In genomic region chr9:76399831-76400230, GRCh38 we compare ENCODE assay signal across 22 cellular contexts. TPM values are rescaled to one million over a fixed set of nuclear protein-coding genes. Genes with fewer than 3 reads are reported as not detected.
DNase-seq lines count a peak whose midpoint lies in the region; ATAC-seq, FAIRE-seq and TF ChIP-seq lines count a peak whose summit lies in the region.
"Had no signal": no experiment of that assay in that cellular context is flagged by ENCODE, and none has a peak within 500 bp of the region (broad histone marks: within the 10 kb centered on the region; RNA-seq: fewer than 3 reads in every experiment).

No MANE protein-coding gene starts in this region.

- H3K4ac ChIP-seq in trophoblast cell (ENCODE audit: low read depth, low read length): no peak overlapping the region

- BruUV-seq in PC-9 (replicated peaks; lab: Mats Ljungman, UMichigan) (no TSS peak), GM12878 (replicated peaks; lab: Mats Ljungman, UMichigan) (no TSS peak)

- no peaks in the 10 kb centered on the region for H3K9me3 ChIP-seq in SK-N-SH
- no peaks in the 10 kb centered on the region for H3K9me3 ChIP-seq in PC-9 (ENCODE audit: insufficient read depth, low read depth)
- H3K9me3 ChIP-seq in GM12878 (replicated peaks; ENCODE audit: control insufficient read depth, insufficient read depth, low read length): no peaks in the 10 kb centered on the region
- no peaks in the 10 kb centered on the region for H3K9me3 ChIP-seq in trophoblast cell (ENCODE audit: insufficient read depth, low read depth, low read length)
- H3K9me3 ChIP-seq: A549, Caco-2 had no signal

- H3K23ac ChIP-seq in trophoblast cell (ENCODE audit: low read length): no peak overlapping the region

- no peaks in the 10 kb centered on the region for H3K36me3 Mint-ChIP-seq in activated naive CD4-positive, alpha-beta T cell treated with anti-CD3 and anti-CD28 coated beads for 36 hours (ENCODE audit: low read depth)

- no peak overlapping the region for H2BK12ac ChIP-seq in trophoblast cell (ENCODE audit: low read length)

- POLR2A ChIA-PET in SK-N-SH (lab: Yijun Ruan, JAX): no interaction called here
- POLR2A ChIA-PET in PC-9 (lab: Charles Lee; ENCODE audit: unreplicated experiment): interaction anchor here (0.6 kb wide), 1 partner anchor 1170 kb away, joined by 5 read pairs; no protein-coding TSS in a partner anchor
- POLR2A ChIA-PET in GM12878 (lab: Charles Lee): no interaction called here

- H3K27ac ChIP-seq in SK-N-SH (ENCODE audit: low read depth in 2 of 2, low read length in 1 of 2) (no peak overlapping the region), PC-9 (peak overlapping the region; percentile 83), GM12878 (ENCODE audit: control insufficient read depth, insufficient read depth) (no peak overlapping the region), trophoblast cell (ENCODE audit: low read depth, low read length) (peak overlapping the region; percentile 52)
- H3K27ac ChIP-seq: 22Rv1, C4-2B had no signal

- H3K36me3 ChIP-seq in SK-N-SH (replicated peaks in 1 of 2; ENCODE audit: control insufficient read depth in 1 of 2, insufficient read depth in 2 of 2, low read length in 1 of 2) (no peaks in the 10 kb centered on the region), PC-9 (ENCODE audit: low read depth) (no peaks in the 10 kb centered on the region), GM12878 (ENCODE audit: control insufficient read depth in 2 of 2, insufficient read depth in 2 of 2, low read length in 1 of 2) (no peaks in the 10 kb centered on the region), trophoblast cell (ENCODE audit: control insufficient read depth in 1 of 2, insufficient read depth in 2 of 2, low read length in 2 of 2) (no peaks in the 10 kb centered on the region)

- intact Hi-C loops in PC-9 (cut with micrococcal nuclease; ENCODE audit: unreplicated experiment) (no loop called here), GM12878 (cut with micrococcal nuclease; ENCODE audit: unreplicated experiment) (loop anchor here (5.0 kb wide), 2 partner anchors 257 to 302 kb away; no protein-coding TSS in a partner anchor)
- intact Hi-C loops in activated naive CD4-positive, alpha-beta T cell treated with anti-CD3 and anti-CD28 coated beads for 36 hours (cut with micrococcal nuclease): loop anchor here (10.0 kb wide), 2 partner anchors 1055 to 1375 kb away; partner anchors contain the start of gene CARNMT1

- peak overlapping the region; percentile 28 for H4K91ac ChIP-seq in trophoblast cell (ENCODE audit: low read depth, low read length)

- H3K79me1 ChIP-seq in trophoblast cell (ENCODE audit: low read length): peaks cover 6% of the 10 kb centered on the region

- no peak overlapping the region for H3K18ac ChIP-seq in trophoblast cell (ENCODE audit: low read length)

- peaks cover 16% of the 10 kb centered on the region for H3K4me1 Mint-ChIP-seq in activated naive CD4-positive, alpha-beta T cell treated with anti-CD3 and anti-CD28 coated beads for 36 hours (ENCODE audit: low read depth)

- peak; percentile 31; the same call in 1 of the 3 replicates for ATAC-seq in SK-N-SH treated with all-trans-retinoic acid at 6 μM for 48 hours
- 0 out of 3 replicates have a peak, but pooled peaks have one; percentile 13 for ATAC-seq in GM12878
- ATAC-seq: A549, HCT116 had no signal

- no peak overlapping the region for H2AFZ ChIP-seq in SK-N-SH (ENCODE audit: low read depth)
- H2AFZ ChIP-seq in PC-9: no peak overlapping the region
- no peak overlapping the region for H2AFZ ChIP-seq in GM12878 (ENCODE audit: control insufficient read depth, low read depth, low read length)
- no peak overlapping the region for H2AFZ ChIP-seq in trophoblast cell (ENCODE audit: insufficient read depth, low read length, poor library complexity)

- FAIRE-seq in GM12878 (lab: Jason Lieb, UNC): no peak
- FAIRE-seq: A549, D721Med, G401.6, GM12892, GM18507 had no signal

- no peak overlapping the region for H3K9ac ChIP-seq in SK-N-SH
- no peak overlapping the region for H3K9ac ChIP-seq in GM12878 (ENCODE audit: control insufficient read depth, insufficient read depth, low read length)
- H3K9ac ChIP-seq in trophoblast cell (ENCODE audit: low read length): no peak overlapping the region

- CTCF ChIA-PET in SK-N-SH (lab: Yijun Ruan, JAX): no interaction called here
- CTCF ChIA-PET in PC-9 (lab: Charles Lee): interaction anchor here (0.5 kb wide), 1 partner anchor 1230 kb away, joined by 12 read pairs; no protein-coding TSS in a partner anchor
- CTCF ChIA-PET in GM12878 (lab: Yijun Ruan, JAX): interaction anchor here (1.0 kb wide), 1 partner anchor 304 kb away, joined by 3 read pairs; no protein-coding TSS in a partner anchor
- CTCF ChIA-PET in activated naive CD4-positive, alpha-beta T cell treated with anti-CD3 and anti-CD28 coated beads for 36 hours (lab: Charles Lee): interaction anchor here (0.6 kb wide), 1 partner anchor 764 kb away, joined by 3 read pairs; no protein-coding TSS in a partner anchor

- H3K4me1 ChIP-seq in SK-N-SH (ENCODE audit: control insufficient read depth in 1 of 2, insufficient read depth in 2 of 2, low read depth in 1 of 2, low read length in 1 of 2): peaks cover 5 to 10% of the 10 kb centered on the region in 2 experiments; a peak in 2 of 4 replicates
- peaks cover 48% of the 10 kb centered on the region for H3K4me1 ChIP-seq in PC-9 (replicated peaks; ENCODE audit: insufficient read depth)
- H3K4me1 ChIP-seq in GM12878 (ENCODE audit: control insufficient read depth, insufficient read depth, low read length): peaks cover 11% of the 10 kb centered on the region
- peaks cover 2 to 12% of the 10 kb centered on the region in 2 experiments for H3K4me1 ChIP-seq in trophoblast cell (ENCODE audit: control insufficient read depth in 1 of 2, insufficient read depth in 2 of 2, low read length in 2 of 2)
- H3K4me1 ChIP-seq: Caco-2 had no signal

- no peak overlapping the region for H4K8ac ChIP-seq in trophoblast cell (ENCODE audit: low read depth, low read length)

- H3K79me2 ChIP-seq in SK-N-SH (ENCODE audit: insufficient read depth) (no peaks in the 10 kb centered on the region), PC-9 (ENCODE audit: low read depth) (no peaks in the 10 kb centered on the region), GM12878 (ENCODE audit: control insufficient read depth, insufficient read depth, low read length) (no peaks in the 10 kb centered on the region), trophoblast cell (ENCODE audit: control insufficient read depth, insufficient read depth, low read length, poor library complexity) (no peaks in the 10 kb centered on the region)

- no peak overlapping the region for H3K4me3 Mint-ChIP-seq in activated naive CD4-positive, alpha-beta T cell treated with anti-CD3 and anti-CD28 coated beads for 36 hours
- H3K4me3 Mint-ChIP-seq: CD4-positive, alpha-beta T cell; HFFc6 had no signal

- H3K4me3 ChIP-seq in SK-N-SH (ENCODE audit: low read depth in 2 of 2, low read length in 1 of 2) (no peak overlapping the region), PC-9 (no peak overlapping the region), GM12878 (no peak overlapping the region), trophoblast cell (ENCODE audit: low read depth, low read length) (no peak overlapping the region)
- H3K4me3 ChIP-seq: A549 had no signal

- no peak overlapping the region for H3K14ac ChIP-seq in trophoblast cell (ENCODE audit: low read length)

- H3K9me2 ChIP-seq in SK-N-SH: no peaks in the 10 kb centered on the region
- no peaks in the 10 kb centered on the region for H3K9me2 ChIP-seq in PC-9 (ENCODE audit: insufficient read depth)

- TF ChIP-seq EP300 in SK-N-SH (IDR thresholded peaks at IDR 0.05; ENCODE audit: borderline replicate concordance in 1 of 2, low read depth in 1 of 2, low read length in 1 of 2) (no peak), GM12878 (IDR thresholded peaks at IDR 0.05; ENCODE audit: borderline replicate concordance in 1 of 2, control insufficient read depth in 1 of 2, low read depth in 2 of 2, low read length in 2 of 2) (no peak)

- H3K27me3 Mint-ChIP-seq in activated naive CD4-positive, alpha-beta T cell treated with anti-CD3 and anti-CD28 coated beads for 36 hours (ENCODE audit: low read depth): no peaks in the 10 kb centered on the region
- H3K27me3 Mint-ChIP-seq: CD4-positive, alpha-beta T cell had no signal

- no peak overlapping the region for H4K12ac ChIP-seq in trophoblast cell (ENCODE audit: low read depth, low read length)

- no peak overlapping the region for H2BK120ac ChIP-seq in trophoblast cell (ENCODE audit: insufficient read depth, low read length, poor library complexity)

- H3F3A ChIP-seq in SK-N-SH (replicated peaks; ENCODE audit: insufficient read depth) (peaks cover 6% of the 10 kb centered on the region), PC-9 (ENCODE audit: insufficient read depth, low read depth) (peaks cover 29% of the 10 kb centered on the region)

- TF ChIP-seq CTCF in SK-N-SH (IDR thresholded peaks at IDR 0.05) (no peak), PC-9 (conservative IDR thresholded peaks at IDR 0.05) (no peak), GM12878 (IDR thresholded peaks at IDR 0.05 in 2 of 3, conservative IDR thresholded peaks at IDR 0.05 in 1 of 3; ENCODE audit: control insufficient read depth in 2 of 3, extremely low read depth in 1 of 3, insufficient read depth in 1 of 3, low read depth in 3 of 3, low read length in 3 of 3) (no peak)

- no peak overlapping the region for H3K27ac Mint-ChIP-seq in activated naive CD4-positive, alpha-beta T cell treated with anti-CD3 and anti-CD28 coated beads for 36 hours
- H3K27ac Mint-ChIP-seq: CD4-positive, alpha-beta T cell; HFFc6 had no signal

- 20% methylated on average over 1 of the region's 1 CpG for WGBS in SK-N-SH (ENCODE audit: low lambda C conversion rate)
- 47% methylated on average over 1 of the region's 1 CpG for WGBS in GM12878 (ENCODE audit: insufficient coverage, insufficient replicate concordance, low lambda C conversion rate, missing lambda C conversion rate)
- WGBS in trophoblast cell (ENCODE audit: extremely low coverage, insufficient coverage, insufficient read length): no CpG with 5 or more reads among the region's 1 CpG

- no peaks in the 10 kb centered on the region for H3K9me3 Mint-ChIP-seq in activated naive CD4-positive, alpha-beta T cell treated with anti-CD3 and anti-CD28 coated beads for 36 hours
- H3K9me3 Mint-ChIP-seq: CD4-positive, alpha-beta T cell; HFFc6 had no signal

- H3K4me2 ChIP-seq in SK-N-SH (no peak overlapping the region), PC-9 (peak overlapping the region; percentile 62), GM12878 (ENCODE audit: control insufficient read depth, insufficient read depth) (no peak overlapping the region), trophoblast cell (ENCODE audit: low read length) (no peak overlapping the region)
- H3K4me2 ChIP-seq: A549 had no signal

- in situ Hi-C loops in GM12878 (cut with MboI): no loop called here

- H4K20me1 ChIP-seq in SK-N-SH (ENCODE audit: insufficient read depth): no peaks in the 10 kb centered on the region
- H4K20me1 ChIP-seq in PC-9 (ENCODE audit: insufficient read depth): no peaks in the 10 kb centered on the region
- no peaks in the 10 kb centered on the region for H4K20me1 ChIP-seq in GM12878 (ENCODE audit: control insufficient read depth, insufficient read depth)

- SMC1A ChIA-PET in GM12878 (lab: Charles Lee; ENCODE audit: uncharacterized antibody, unreplicated experiment): interaction anchor here (1.5 kb wide), 1 partner anchor 42 kb away, joined by 4 read pairs; no protein-coding TSS in a partner anchor

- no peak for TF ChIP-seq RAD21 in SK-N-SH (IDR thresholded peaks at IDR 0.05; ENCODE audit: low read length)
- no peak for TF ChIP-seq RAD21 in GM12878 (IDR thresholded peaks at IDR 0.05; ENCODE audit: insufficient read depth, low read depth, low read length)

- RAD21 ChIA-PET in GM12878 (lab: Charles Lee; ENCODE audit: unreplicated experiment): interaction anchor here (0.6 kb wide), 1 partner anchor 14 kb away, joined by 3 read pairs; no protein-coding TSS in a partner anchor

- no peak for TF ChIP-seq POLR2A in GM12878 (IDR thresholded peaks at IDR 0.05; ENCODE audit: low read depth, low read length)

- DNase-seq in SK-N-SH (no peak), PC-9 (no peak), GM12878 (ENCODE audit: low read depth, low spot score) (no peak), trophoblast cell (no peak), midbrain (lab: John Stamatoyannopoulos, UW) (no peak)
- no peak for DNase-seq in activated CD8-positive, alpha-beta memory T cell treated with anti-CD3 and anti-CD28 coated beads, Interleukin-2, amount 50 U/mL, for 4 hours
- DNase-seq in activated naive CD4-positive, alpha-beta T cell treated with anti-CD3 and anti-CD28 coated beads for 36 hours: no peak
- DNase-seq: AML-193; Caco-2; CD4-positive, alpha-beta T cell; GOT3; H7; HFFc6 had no signal

- no peak overlapping the region for H2AK5ac ChIP-seq in trophoblast cell (ENCODE audit: low read length)

- H3K27me3 ChIP-seq in SK-N-SH (ENCODE audit: insufficient read depth) (no peaks in the 10 kb centered on the region), PC-9 (ENCODE audit: insufficient read depth, low read depth) (no peaks in the 10 kb centered on the region), GM12878 (replicated peaks in 1 of 2; ENCODE audit: control insufficient read depth in 2 of 2, insufficient read depth in 2 of 2, low read length in 1 of 2) (no peaks in the 10 kb centered on the region), trophoblast cell (ENCODE audit: insufficient read depth, low read length) (no peaks in the 10 kb centered on the region)

- no peak overlapping the region for H2BK5ac ChIP-seq in trophoblast cell (ENCODE audit: low read depth, low read length, poor library complexity)

RNA-seq across cellular contexts. Expression of gene RFK, which starts 5.6 kb away (rescaled TPM):
- polyA plus RNA-seq in SK-N-SH (2012; rRNA removed) (7.2 and 9.3 TPM in 2 replicates), GM12878 (2011; rRNA removed) (18.6 and 28.7 TPM in 2 replicates), GM12878 (2014; fragmentation: Illumina TruSeq; extraction: Trizol) (13.0 and 15.2 TPM in 2 replicates), GM12878 (2014; fragmentation: Nextera tagmentation; extraction: Ambion mirVana) (1 to 10 TPM; 4.4 to 7.9 TPM), GM12878 (2014; rRNA removed) (7.0 and 7.5 TPM in 2 replicates), GM12878 (2016; fragmentation: Nextera tagmentation; extraction: Ambion mirVana) (10 to 100 TPM; 11.7 to 12.5 TPM)
- 12.9 and 15.2 TPM in 2 replicates for polyA plus RNA-seq in SK-N-SH (2012; cell fraction: cytosol; rRNA removed)
- 1.8 and 3.0 TPM in 2 replicates for polyA plus RNA-seq in SK-N-SH (2012; cell fraction: nucleus; rRNA removed)
- total RNA-seq in PC-9 (2021) (20.6 and 24.4 TPM in 2 replicates), GM12878 (2014; rRNA removed) (11.4 and 11.5 TPM in 2 replicates), GM12878 (2014; rRNA removed; fragmentation: Illumina TruSeq; extraction: Trizol) (12.1 and 12.8 TPM in 2 replicates), GM12878 (2021) (8.3 TPM in 2 replicates)
- total RNA-seq in GM12878 (2013; cell fraction: nucleolus; rRNA removed): 7.3 and 7.7 TPM in 2 replicates
- 2.3 TPM for polyA plus RNA-seq in GM12878 (2011; ENCODE audit: low read depth)
- polyA plus RNA-seq in GM12878 (2011; cell fraction: cytosol; rRNA removed): 5.6 and 6.2 TPM in 2 replicates
- polyA plus RNA-seq in GM12878 (2011; cell fraction: nucleus; rRNA removed): 2.8 and 4.3 TPM in 2 replicates
- 3.8 and 4.7 TPM in 2 replicates for polyA plus RNA-seq in GM12878 (2012)
- 3.5 and 6.9 TPM in 2 replicates for polyA minus RNA-seq in GM12878 (2011; rRNA and poly(A)+ RNA removed)
- 4.0 and 4.5 TPM in 2 replicates for polyA minus RNA-seq in GM12878 (2011; cell fraction: cytosol; rRNA and poly(A)+ RNA removed)
- polyA minus RNA-seq in GM12878 (2011; cell fraction: nucleus; rRNA and poly(A)+ RNA removed): 4.8 and 10.6 TPM in 2 replicates
- 90.5 and 91.8 TPM in 2 replicates for polyA plus RNA-seq in trophoblast cell (2013)
- total RNA-seq in activated naive CD4-positive, alpha-beta T cell treated with anti-CD3 and anti-CD28 coated beads for 36 hours: 1 to 10 TPM; 4.2 to 5.2 TPM

RNA-seq across cellular contexts. Expression of gene GCNT1, which starts 59.2 kb away (rescaled TPM):
- 0.76 and 1.1 TPM in 2 replicates for polyA plus RNA-seq in SK-N-SH (2012; rRNA removed)
- polyA plus RNA-seq in SK-N-SH (2012; cell fraction: cytosol; rRNA removed): 0.46 and 0.76 TPM in 2 replicates
- polyA plus RNA-seq in SK-N-SH (2012; cell fraction: nucleus; rRNA removed): 0.35 and 0.55 TPM in 2 replicates
- total RNA-seq in PC-9 (2021): 14.0 and 15.3 TPM in 2 replicates
- 1.4 and 2.8 TPM in 2 replicates for total RNA-seq in GM12878 (2013; cell fraction: nucleolus; rRNA removed)
- 6.7 and 10.4 TPM in 2 replicates for total RNA-seq in GM12878 (2014; rRNA removed)
- 8.8 and 9.7 TPM in 2 replicates for total RNA-seq in GM12878 (2014; rRNA removed; fragmentation: Illumina TruSeq; extraction: Trizol)
- 10.0 and 12.5 TPM in 2 replicates for total RNA-seq in GM12878 (2021)
- polyA plus RNA-seq in GM12878 (2011; ENCODE audit: low read depth): 10.8 TPM
- polyA plus RNA-seq in GM12878 (2011; rRNA removed): 8.2 and 9.3 TPM in 2 replicates
- 4.5 and 7.5 TPM in 2 replicates for polyA plus RNA-seq in GM12878 (2011; cell fraction: cytosol; rRNA removed)
- polyA plus RNA-seq in GM12878 (2011; cell fraction: nucleus; rRNA removed): 4.2 and 5.0 TPM in 2 replicates
- 10.1 and 10.4 TPM in 2 replicates for polyA plus RNA-seq in GM12878 (2012)
- polyA plus RNA-seq in GM12878 (2014; fragmentation: Illumina TruSeq; extraction: Trizol): 13.5 and 17.8 TPM in 2 replicates
- 1 to 10 TPM; 2.8 to 4.0 TPM for polyA plus RNA-seq in GM12878 (2014; fragmentation: Nextera tagmentation; extraction: Ambion mirVana)
- polyA plus RNA-seq in GM12878 (2014; rRNA removed): 6.9 and 7.7 TPM in 2 replicates
- 1 to 10 TPM; 6.3 to 7.3 TPM for polyA plus RNA-seq in GM12878 (2016; fragmentation: Nextera tagmentation; extraction: Ambion mirVana)
- 16.5 and 19.1 TPM in 2 replicates for polyA minus RNA-seq in GM12878 (2011; rRNA and poly(A)+ RNA removed)
- polyA minus RNA-seq in GM12878 (2011; cell fraction: cytosol; rRNA and poly(A)+ RNA removed): 2.4 and 2.7 TPM in 2 replicates
- polyA minus RNA-seq in GM12878 (2011; cell fraction: nucleus; rRNA and poly(A)+ RNA removed): 2.1 and 4.0 TPM in 2 replicates
- polyA plus RNA-seq in trophoblast cell (2013): 40.5 and 40.6 TPM in 2 replicates
- under 1 TPM; 0.48 to 0.54 TPM for total RNA-seq in activated naive CD4-positive, alpha-beta T cell treated with anti-CD3 and anti-CD28 coated beads for 36 hours

Comparison
In these comparisons a context has a peak if more than half of its experiments do, and no peak if none do; other contexts are left out.
1. H3K27ac ChIP-seq: peak in PC-9 (single experiment) and trophoblast cell (single experiment); none in SK-N-SH (0 of 2) and GM12878 (single experiment).